Comparison of ENCODE assay signal across 1 cellular context in genomic region chr1:160522622-160523345, GRCh38.
TF ChIP-seq lines count a peak whose summit lies in the region.

SLAMF6 (minus strand) TSS chr1:160523255; CDS start chr1:160523192, 63 bp downstream.

TF ChIP-seq in WTC11, 78 proteins besides CTCF, POLR2A, EP300 and RAD21 (continued from another document):
- TF ChIP-seq E2F5 (CRISPR knock-in tag; IDR thresholded peaks at IDR 0.05), result no peak
- no peak for TF ChIP-seq MXD4 (CRISPR knock-in tag; IDR thresholded peaks at IDR 0.05; ENCODE audit: borderline replicate concordance)
- TF ChIP-seq ZNF425 (CRISPR knock-in tag; conservative IDR thresholded peaks at IDR 0.05), result no peak
